16 cellular contexts compared by ENCODE assay signal in genomic region chr7:73832806-73833205, GRCh38. TPM values are rescaled to one million over a fixed set of nuclear protein-coding genes. Genes with fewer than 3 reads are reported as not detected.
DNase-seq lines count a peak whose midpoint lies in the region; ATAC-seq and TF ChIP-seq lines count a peak whose summit lies in the region.
"Had no signal": no experiment of that assay in that cellular context is flagged by ENCODE, and none has a peak within 500 bp of the region (broad histone marks: within the 10 kb centered on the region; RNA-seq: fewer than 3 reads in every experiment).

No MANE protein-coding gene starts in this region.

- peaks cover 9% of the 10 kb centered on the region for H4K20me1 ChIP-seq in PC-9 (ENCODE audit: insufficient read depth)

- intact Hi-C loops in PC-9 (cut with micrococcal nuclease; ENCODE audit: unreplicated experiment) (no loop called here), esophagus squamous epithelium (cut with DNase I) (no loop called here)

- H3K4me3 Mint-ChIP-seq in chondrocyte (ENCODE audit: unreplicated experiment): no peak overlapping the region
- H3K4me3 Mint-ChIP-seq: activated CD4-positive, alpha-beta memory T cell treated with anti-CD3 and anti-CD28 coated beads, Interleukin-2, amount 10 ng/mL, durations not matched to agents 7 days and 5 days; activated T-helper 17 cell treated with anti-CD3 and anti-CD28 coated beads, Interleukin-2, amount 50 U/mL, for 72 hours; B cell; stimulated activated effector memory CD8-positive, alpha-beta T cell treated with anti-CD3 and anti-CD28 coated beads, Interleukin-12 subunit alpha, Interleukin-12 subunit beta, amount 100 ng/mL, for 72 hours had no signal

- ATAC-seq in omental fat pad (ENCODE audit: low FRiP score): no peak
- ATAC-seq: activated T-helper 17 cell treated with anti-CD3 and anti-CD28 coated beads, Interleukin-2, amount 50 U/mL, for 72 hours; stimulated activated effector memory CD8-positive, alpha-beta T cell treated with anti-CD3 and anti-CD28 coated beads, Interleukin-12 subunit alpha, Interleukin-12 subunit beta, amount 100 ng/mL, for 72 hours had no signal

- H3K27ac Mint-ChIP-seq in chondrocyte (ENCODE audit: unreplicated experiment): no peak overlapping the region
- H3K27ac Mint-ChIP-seq: activated CD4-positive, alpha-beta memory T cell treated with anti-CD3 and anti-CD28 coated beads, Interleukin-2, amount 10 ng/mL, durations not matched to agents 7 days and 5 days; activated T-helper 17 cell treated with anti-CD3 and anti-CD28 coated beads, Interleukin-2, amount 50 U/mL, for 72 hours; B cell; stimulated activated effector memory CD8-positive, alpha-beta T cell treated with anti-CD3 and anti-CD28 coated beads, Interleukin-12 subunit alpha, Interleukin-12 subunit beta, amount 100 ng/mL, for 72 hours had no signal

- no peak for TF ChIP-seq CTCF in PC-9 (conservative IDR thresholded peaks at IDR 0.05)
- no peak for TF ChIP-seq CTCF in esophagus squamous epithelium (IDR thresholded peaks at IDR 0.05)
- TF ChIP-seq CTCF in omental fat pad (IDR thresholded peaks at IDR 0.05): no peak
- no peak for TF ChIP-seq CTCF in chondrocyte (IDR thresholded peaks at IDR 0.05)

- H3K4me1 ChIP-seq in PC-9 (replicated peaks; ENCODE audit: insufficient read depth) (peaks cover 31% of the 10 kb centered on the region), esophagus squamous epithelium (peaks cover 10 to 65% (median 27%) of the 10 kb centered on the region in 3 donors), rectal smooth muscle tissue (ENCODE audit: control insufficient read depth, insufficient read depth, low read length) (peaks cover 3% of the 10 kb centered on the region)

- H3K9ac ChIP-seq in rectal smooth muscle tissue (ENCODE audit: low read length): no peak overlapping the region

- no TSS peak for BruUV-seq in PC-9 (replicated peaks; lab: Mats Ljungman, UMichigan)

- H3K4me3 ChIP-seq in PC-9: peak overlapping the region; percentile 97; the same call in 1 of the 2 replicates
- peak overlapping the region; percentile 38 to 59 (median 54) for H3K4me3 ChIP-seq in esophagus squamous epithelium
- H3K4me3 ChIP-seq in rectal smooth muscle tissue (ENCODE audit: low read length): peak overlapping the region; percentile 46
- H3K4me3 ChIP-seq: sigmoid colon had no signal

- POLR2A ChIA-PET in PC-9 (lab: Charles Lee; ENCODE audit: unreplicated experiment): interaction anchor here (0.6 to 3.1 kb wide), 15 partner anchors 10 to 300 kb away, joined by 4 to 63 read pairs (median 14); partner anchors contain the start of genes ABHD11, CLDN3 and METTL27

- H3K4me1 Mint-ChIP-seq in chondrocyte (ENCODE audit: low read depth): peaks cover 12% of the 10 kb centered on the region
- H3K4me1 Mint-ChIP-seq: activated T-helper 17 cell treated with anti-CD3 and anti-CD28 coated beads, Interleukin-2, amount 50 U/mL, for 72 hours had no signal

- H3F3A ChIP-seq in PC-9 (ENCODE audit: insufficient read depth, low read depth): peaks cover 65% of the 10 kb centered on the region

- no peaks in the 10 kb centered on the region for H3K36me3 Mint-ChIP-seq in chondrocyte (ENCODE audit: low read depth)
- H3K36me3 Mint-ChIP-seq: stimulated activated effector memory CD8-positive, alpha-beta T cell treated with anti-CD3 and anti-CD28 coated beads, Interleukin-12 subunit alpha, Interleukin-12 subunit beta, amount 100 ng/mL, for 72 hours had no signal

- H3K27ac ChIP-seq in PC-9: peak overlapping the region; percentile 99
- H3K27ac ChIP-seq in esophagus squamous epithelium: peak overlapping the region in 3 of 4 donors; percentile 89 to 94 (median 92)
- H3K27ac ChIP-seq in rectal smooth muscle tissue (ENCODE audit: low read depth, low read length): no peak overlapping the region

- no peaks in the 10 kb centered on the region for H3K9me3 Mint-ChIP-seq in chondrocyte (ENCODE audit: low read depth)
- H3K9me3 Mint-ChIP-seq: activated CD4-positive, alpha-beta memory T cell treated with anti-CD3 and anti-CD28 coated beads, Interleukin-2, amount 10 ng/mL, durations not matched to agents 7 days and 5 days; activated T-helper 17 cell treated with anti-CD3 and anti-CD28 coated beads, Interleukin-2, amount 50 U/mL, for 72 hours; stimulated activated effector memory CD8-positive, alpha-beta T cell treated with anti-CD3 and anti-CD28 coated beads, Interleukin-12 subunit alpha, Interleukin-12 subunit beta, amount 100 ng/mL, for 72 hours had no signal

- peaks cover 10% of the 10 kb centered on the region for H3K36me3 ChIP-seq in PC-9 (ENCODE audit: low read depth)
- no peaks in the 10 kb centered on the region for H3K36me3 ChIP-seq in esophagus squamous epithelium
- no peaks in the 10 kb centered on the region for H3K36me3 ChIP-seq in rectal smooth muscle tissue (ENCODE audit: control insufficient read depth, insufficient read depth, low read length)
- H3K36me3 ChIP-seq: sigmoid colon had no signal

- WGBS in esophagus squamous epithelium, 2 donors: 57 to 64% methylated on average over 12 to 13 of the region's 13 CpGs

- H2AFZ ChIP-seq in PC-9: no peak overlapping the region

- TF ChIP-seq POLR2A in esophagus squamous epithelium (IDR thresholded peaks at IDR 0.05): no peak

- CTCF ChIA-PET in PC-9 (lab: Charles Lee): interaction anchor here (0.7 to 1.4 kb wide), 4 partner anchors 9 to 94 kb away, joined by 4 to 11 read pairs (median 6); partner anchors contain the start of genes ABHD11 and METTL27

- peaks cover 45% of the 10 kb centered on the region for H3K79me2 ChIP-seq in PC-9 (ENCODE audit: low read depth)

- H3K27me3 ChIP-seq in PC-9 (ENCODE audit: insufficient read depth, low read depth) (no peaks in the 10 kb centered on the region), esophagus squamous epithelium (peaks cover 0 to 30% (median 0%) of the 10 kb centered on the region in 4 donors), rectal smooth muscle tissue (ENCODE audit: control insufficient read depth, insufficient read depth, low read length) (no peaks in the 10 kb centered on the region)

- no peaks in the 10 kb centered on the region for H3K27me3 Mint-ChIP-seq in chondrocyte (ENCODE audit: low read depth)
- H3K27me3 Mint-ChIP-seq: activated CD4-positive, alpha-beta memory T cell treated with anti-CD3 and anti-CD28 coated beads, Interleukin-2, amount 10 ng/mL, durations not matched to agents 7 days and 5 days; B cell had no signal

- peak; percentile 85 for DNase-seq in DMS53 (lab: John Stamatoyannopoulos, UW)
- DNase-seq in PC-9: no peak
- no peak for DNase-seq in esophagus squamous epithelium (lab: John Stamatoyannopoulos, UW)
- no peak for DNase-seq in NCI-H748 treated with DMSO at 0.1 percent for 48 hours (lab: John Stamatoyannopoulos, UW)
- no peak for DNase-seq in NCI-H1092 (lab: John Stamatoyannopoulos, UW)
- no peak for DNase-seq in omental fat pad (ENCODE audit: low spot score)
- DNase-seq in chondrocyte (ENCODE audit: low spot score): no peak
- DNase-seq: activated CD4-positive, alpha-beta memory T cell treated with anti-CD3 and anti-CD28 coated beads, Interleukin-2, amount 10 ng/mL, durations not matched to agents 7 days and 5 days; KBM-7; sigmoid colon had no signal

- H3K4me2 ChIP-seq in PC-9: peak overlapping the region; percentile 98

- no peaks in the 10 kb centered on the region for H3K9me3 ChIP-seq in PC-9 (ENCODE audit: insufficient read depth, low read depth)
- H3K9me3 ChIP-seq in esophagus squamous epithelium: no peaks in the 10 kb centered on the region
- H3K9me3 ChIP-seq: sigmoid colon had no signal

- H3K9me2 ChIP-seq in PC-9 (ENCODE audit: insufficient read depth): no peaks in the 10 kb centered on the region

RNA-seq across cellular contexts. Expression of gene CLDN4, which starts 2.0 kb away (rescaled TPM):
- total RNA-seq in PC-9 (2021) (498 and 602 TPM in 2 replicates), esophagus squamous epithelium (100 to 1,000 TPM in 3 of 4 donors, 10 to 100 TPM in 1; 99.4 to 436 (median 200) TPM), omental fat pad (under 1 TPM in 3 of 4 donors, not detected in 1; 0.19 to 0.65 (median 0.60) TPM), chondrocyte (0.35 to 0.80 TPM (median 0.51 TPM) in 3 replicates)
- total RNA-seq: B cell had no signal

RNA-seq across cellular contexts. Expression of gene METTL27, which starts 9.5 kb away (rescaled TPM):
- total RNA-seq in PC-9 (2021): 23.2 and 34.7 TPM in 2 replicates
- 1 to 10 TPM in 1 of 4 donors, under 1 TPM in 1, not detected in 2; 0.34 to 4.4 TPM for total RNA-seq in esophagus squamous epithelium
- 1 to 10 TPM in 3 of 4 donors, not detected in 1; 2.5 to 5.7 (median 3.4) TPM for total RNA-seq in omental fat pad
- total RNA-seq in chondrocyte: 0.51 to 1.7 TPM (median 0.99 TPM) in 3 replicates

RNA-seq across cellular contexts. Expression of gene TMEM270, which starts 28.2 kb away (rescaled TPM):
- total RNA-seq in PC-9 (2021) (0.48 and 0.72 TPM in 2 replicates), esophagus squamous epithelium (not detected), omental fat pad (not detected), chondrocyte (0.25 TPM in 1 of 3 replicates, not detected in the others)
- total RNA-seq: activated CD4-positive, alpha-beta memory T cell treated with anti-CD3 and anti-CD28 coated beads, Interleukin-2, amount 10 ng/mL, durations not matched to agents 7 days and 5 days; activated T-helper 17 cell treated with anti-CD3 and anti-CD28 coated beads, Interleukin-2, amount 50 U/mL, for 72 hours; B cell; cerebellum; OCI-LY7; sigmoid colon had no signal

Comparison
In these comparisons a context has a peak if more than half of its experiments do, and no peak if none do; other contexts are left out.
1. H3K4me3 ChIP-seq: peak in every context shown above with its lines; median percentile 97 in PC-9; 54 in esophagus squamous epithelium; 46 in rectal smooth muscle tissue.
2. RNA of gene CLDN4, which starts 2.0 kb away (total RNA-seq): 498 to 602 TPM in PC-9 and 99.4 to 436 TPM in esophagus squamous epithelium; 0.19 to 0.65 TPM in omental fat pad and 0.35 to 0.80 TPM in chondrocyte; every median in the first group is over 10 times any median in the second.